ENCODE assay signal across 8 cellular contexts in the genomic region with DNA sequence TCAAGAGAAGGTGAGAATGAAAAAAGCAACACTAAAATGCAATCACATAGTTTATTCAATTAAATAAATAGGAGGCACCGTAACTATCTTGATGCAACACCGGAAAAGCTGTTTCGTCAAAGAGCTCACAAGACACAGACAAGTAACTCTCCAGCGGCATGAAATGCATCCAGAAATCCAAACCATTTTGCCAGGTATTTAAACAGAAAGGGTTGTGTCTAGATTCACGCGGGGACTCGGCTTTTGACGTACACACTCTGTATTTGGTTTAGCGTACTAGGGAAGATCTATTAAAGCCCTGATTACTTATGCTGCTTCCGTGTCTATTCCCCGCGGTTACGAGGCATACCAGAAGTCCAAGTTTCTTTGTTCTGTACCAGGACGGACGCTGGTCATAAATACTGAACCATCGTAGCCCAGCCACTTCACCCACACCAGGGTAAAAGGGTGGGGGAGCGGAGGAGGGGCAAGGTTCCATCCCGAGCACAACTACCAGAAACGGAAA. TPM values are rescaled to one million over a fixed set of nuclear protein-coding genes. Genes with fewer than 3 reads are reported as not detected.
DNase-seq lines count a peak whose midpoint lies in the region; TF ChIP-seq lines count a peak whose summit lies in the region.

No MANE protein-coding gene starts in this region.

- H3F3A ChIP-seq in smooth muscle cell (ENCODE audit: low read depth), result peaks cover 15% of the 10 kb centered on the region

- H3K79me2 ChIP-seq in smooth muscle cell (ENCODE audit: low read depth), result peaks cover 53% of the 10 kb centered on the region

- H3K9ac ChIP-seq in iPS-15b (ENCODE audit: low read depth, low read length) (peak overlapping the region; percentile 91), smooth muscle cell (ENCODE audit: low read depth) (peak overlapping the region; percentile 99)

- H3K9me3 ChIP-seq in iPS-15b (ENCODE audit: control insufficient read depth, insufficient read depth, low read length) (no peaks in the 10 kb centered on the region), smooth muscle cell (replicated peaks; ENCODE audit: low read depth) (no peaks in the 10 kb centered on the region)

- no peaks in the 10 kb centered on the region for H3K36me3 ChIP-seq in iPS-15b (ENCODE audit: control insufficient read depth, insufficient read depth, low read length)
- H3K36me3 ChIP-seq in smooth muscle cell (ENCODE audit: low read depth), result no peaks in the 10 kb centered on the region

- H2AFZ ChIP-seq in smooth muscle cell (ENCODE audit: low read depth), result no peak overlapping the region

- H3K4me2 ChIP-seq in smooth muscle cell, result peak overlapping the region; percentile 91

- WGBS in smooth muscle cell (ENCODE audit: low lambda C conversion rate), result under 1% methylated on average over 19 of the region's 19 CpGs

- peak overlapping the region; percentile 62 for H3K4me3 ChIP-seq in iPS-15b (ENCODE audit: low read depth, low read length)
- peak overlapping the region; percentile 90 for H3K4me3 ChIP-seq in smooth muscle cell

- TF ChIP-seq CTCF in smooth muscle cell (IDR thresholded peaks at IDR 0.05; ENCODE audit: borderline replicate concordance, insufficient read depth, poor library complexity, severe bottlenecking), result no peak

- DNase-seq in EL (peak; percentile 44), HCEC 1CT (peak; percentile 61), NOMO-1 treated with DMSO at 0.1 percent for 48 hours (lab: John Stamatoyannopoulos, UW; ENCODE audit: unreplicated experiment) (peak; percentile 67), astrocyte of the hippocampus (ENCODE audit: low read depth, low spot score) (peak; percentile 81), smooth muscle cell (lab: John Stamatoyannopoulos, UW; ENCODE audit: unreplicated experiment) (no peak), NCI-H774 (lab: John Stamatoyannopoulos, UW) (no peak), GM19238 (ENCODE audit: insufficient read length, low spot score) (no peak)

- H4K20me1 ChIP-seq in smooth muscle cell (ENCODE audit: low read depth), result peaks cover 51% of the 10 kb centered on the region

- H3K27ac ChIP-seq in smooth muscle cell (ENCODE audit: low read depth), result peak overlapping the region; percentile 99

- H3K27me3 ChIP-seq in iPS-15b (ENCODE audit: control insufficient read depth, insufficient read depth, low read length) (peaks cover 11% of the 10 kb centered on the region), smooth muscle cell (ENCODE audit: low read depth) (no peaks in the 10 kb centered on the region)

- H3K4me1 ChIP-seq in iPS-15b (ENCODE audit: control insufficient read depth, insufficient read depth, low read length) (peaks cover 8% of the 10 kb centered on the region), smooth muscle cell (ENCODE audit: low read depth) (peaks cover 12% of the 10 kb centered on the region)

RNA-seq across cellular contexts. Expression of gene BNIP2, which starts 0.7 kb away (rescaled TPM):
- 104 and 130 TPM in 2 replicates for total RNA-seq in smooth muscle cell
- polyA plus RNA-seq in smooth muscle cell, result 41.4 and 48.7 TPM in 2 replicates

RNA-seq across cellular contexts. Expression of gene GTF2A2, which starts 31.1 kb away (rescaled TPM):
- 60.8 and 102 TPM in 2 replicates for total RNA-seq in smooth muscle cell
- 253 and 261 TPM in 2 replicates for polyA plus RNA-seq in smooth muscle cell

Comparison
In these comparisons a context has a peak if more than half of its experiments do, and no peak if none do; other contexts are left out.
1. DNase-seq: peak in EL (single experiment), HCEC 1CT (single experiment), NOMO-1 treated with DMSO at 0.1 percent for 48 hours (single experiment) and astrocyte of the hippocampus (single experiment); none in smooth muscle cell (single experiment), NCI-H774 (single experiment) and GM19238 (single experiment).